Comparison of ENCODE assay signal across 1 cellular context in the genomic region with DNA sequence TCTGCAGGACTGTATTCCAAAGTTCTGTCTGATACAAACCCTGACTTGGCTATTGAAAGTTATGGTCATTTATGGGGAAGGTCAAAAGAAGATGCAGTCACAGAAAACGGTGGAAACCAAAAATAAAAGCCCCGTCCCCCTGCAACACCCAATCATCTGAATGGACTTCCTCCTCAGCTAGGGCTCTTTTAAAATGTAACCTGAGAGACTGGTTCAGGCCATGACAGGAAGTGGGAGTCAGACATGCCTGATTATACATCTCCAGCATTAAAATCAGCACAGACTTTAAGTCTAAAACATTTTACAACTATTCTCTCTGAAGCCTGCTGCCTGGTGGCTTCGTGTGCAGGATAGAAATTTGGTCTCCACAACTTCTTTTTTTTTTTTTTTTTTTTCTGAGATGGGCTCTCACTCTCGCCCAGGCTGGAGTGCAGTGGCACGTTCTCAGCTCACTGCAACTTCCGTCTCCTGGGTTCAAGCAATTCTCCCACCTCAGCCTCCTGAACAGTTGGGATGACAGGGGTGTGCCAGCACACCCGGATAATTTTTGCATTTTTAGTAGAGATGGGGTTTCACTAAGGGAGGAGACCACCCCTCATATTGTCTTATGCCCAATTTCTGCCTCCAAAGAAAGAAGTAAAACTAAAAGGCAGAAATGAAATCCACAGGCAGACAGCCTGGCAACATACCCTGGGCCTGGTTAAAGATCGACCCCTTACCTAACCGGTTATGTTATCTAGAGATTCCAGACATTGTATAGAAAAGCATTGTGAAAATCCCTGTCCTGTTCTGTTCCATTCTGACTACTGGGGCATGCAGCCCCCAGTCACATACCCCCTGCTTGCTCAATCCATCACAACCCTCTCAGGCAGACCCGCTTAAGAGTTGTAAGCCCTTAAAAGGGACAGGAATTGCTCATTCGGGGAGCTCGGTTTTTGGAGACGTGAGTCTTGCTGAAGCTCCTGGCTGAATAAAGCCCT.
TF ChIP-seq lines count a peak whose summit lies in the region.

No MANE protein-coding gene starts in this region.

TF ChIP-seq in K562, 482 proteins besides CTCF, POLR2A, EP300 and RAD21 (continued from another document):
- TF ChIP-seq FOXA3 (CRISPR knock-in tag; conservative IDR thresholded peaks at IDR 0.05 in 1 of 2, IDR thresholded peaks at IDR 0.05 in 1 of 2) (no peak), SRSF7 (optimal IDR thresholded peaks at IDR 0.05; ENCODE audit: low read depth, low read length) (no peak), KDM5B (IDR thresholded peaks at IDR 0.05; ENCODE audit: insufficient replicate concordance, low read depth, low read length) (no peak), TRIM28 (IDR thresholded peaks at IDR 0.05) (no peak), SPI1 (IDR thresholded peaks at IDR 0.05; ENCODE audit: borderline replicate concordance, low read depth, low read length) (peak; percentile 45; the same call in 1 of the 2 replicates), NR2F6 (CRISPR knock-in tag; IDR thresholded peaks at IDR 0.05) (no peak), CBX1 (IDR thresholded peaks at IDR 0.05; ENCODE audit: low read depth) (no peak), MECOM (CRISPR knock-in tag; IDR thresholded peaks at IDR 0.05) (no peak), ZFP30 (CRISPR knock-in tag; IDR thresholded peaks at IDR 0.05; ENCODE audit: borderline replicate concordance) (no peak), GABPA (tag; conservative IDR thresholded peaks at IDR 0.05; ENCODE audit: low read depth) (peak; percentile 33; the same call in 1 of the 2 replicates), SETDB1 (IDR thresholded peaks at IDR 0.05; ENCODE audit: low read length) (no peak), IRF2 (CRISPR knock-in tag; IDR thresholded peaks at IDR 0.05) (no peak), ZNF3 (CRISPR knock-in tag; IDR thresholded peaks at IDR 0.05) (no peak), ZNF197 (CRISPR knock-in tag; IDR thresholded peaks at IDR 0.05; ENCODE audit: low read depth) (no peak), ZNF766 (CRISPR knock-in tag; conservative IDR thresholded peaks at IDR 0.05) (no peak), NFXL1 (CRISPR knock-in tag; IDR thresholded peaks at IDR 0.05) (no peak), NFIC (IDR thresholded peaks at IDR 0.05) (no peak), CBX3 (IDR thresholded peaks at IDR 0.05; ENCODE audit: borderline replicate concordance in 1 of 2, low read length in 2 of 2) (no peak), ZNF561 (CRISPR knock-in tag; conservative IDR thresholded peaks at IDR 0.05) (no peak), ZKSCAN8 (CRISPR knock-in tag; IDR thresholded peaks at IDR 0.05) (no peak)
- TF ChIP-seq, protein P1, sequence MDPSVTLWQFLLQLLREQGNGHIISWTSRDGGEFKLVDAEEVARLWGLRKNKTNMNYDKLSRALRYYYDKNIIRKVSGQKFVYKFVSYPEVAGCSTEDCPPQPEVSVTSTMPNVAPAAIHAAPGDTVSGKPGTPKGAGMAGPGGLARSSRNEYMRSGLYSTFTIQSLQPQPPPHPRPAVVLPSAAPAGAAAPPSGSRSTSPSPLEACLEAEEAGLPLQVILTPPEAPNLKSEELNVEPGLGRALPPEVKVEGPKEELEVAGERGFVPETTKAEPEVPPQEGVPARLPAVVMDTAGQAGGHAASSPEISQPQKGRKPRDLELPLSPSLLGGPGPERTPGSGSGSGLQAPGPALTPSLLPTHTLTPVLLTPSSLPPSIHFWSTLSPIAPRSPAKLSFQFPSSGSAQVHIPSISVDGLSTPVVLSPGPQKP (CRISPR knock-in tag; IDR thresholded peaks at IDR 0.05): no peak
- TF ChIP-seq, protein P2, sequence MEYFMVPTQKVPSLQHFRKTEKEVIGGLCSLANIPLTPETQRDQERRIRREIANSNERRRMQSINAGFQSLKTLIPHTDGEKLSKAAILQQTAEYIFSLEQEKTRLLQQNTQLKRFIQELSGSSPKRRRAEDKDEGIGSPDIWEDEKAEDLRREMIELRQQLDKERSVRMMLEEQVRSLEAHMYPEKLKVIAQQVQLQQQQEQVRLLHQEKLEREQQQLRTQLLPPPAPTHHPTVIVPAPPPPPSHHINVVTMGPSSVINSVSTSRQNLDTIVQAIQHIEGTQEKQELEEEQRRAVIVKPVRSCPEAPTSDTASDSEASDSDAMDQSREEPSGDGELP (CRISPR knock-in tag; IDR thresholded peaks at IDR 0.05; ENCODE audit: borderline replicate concordance): no peak
- TF ChIP-seq, protein P3, sequence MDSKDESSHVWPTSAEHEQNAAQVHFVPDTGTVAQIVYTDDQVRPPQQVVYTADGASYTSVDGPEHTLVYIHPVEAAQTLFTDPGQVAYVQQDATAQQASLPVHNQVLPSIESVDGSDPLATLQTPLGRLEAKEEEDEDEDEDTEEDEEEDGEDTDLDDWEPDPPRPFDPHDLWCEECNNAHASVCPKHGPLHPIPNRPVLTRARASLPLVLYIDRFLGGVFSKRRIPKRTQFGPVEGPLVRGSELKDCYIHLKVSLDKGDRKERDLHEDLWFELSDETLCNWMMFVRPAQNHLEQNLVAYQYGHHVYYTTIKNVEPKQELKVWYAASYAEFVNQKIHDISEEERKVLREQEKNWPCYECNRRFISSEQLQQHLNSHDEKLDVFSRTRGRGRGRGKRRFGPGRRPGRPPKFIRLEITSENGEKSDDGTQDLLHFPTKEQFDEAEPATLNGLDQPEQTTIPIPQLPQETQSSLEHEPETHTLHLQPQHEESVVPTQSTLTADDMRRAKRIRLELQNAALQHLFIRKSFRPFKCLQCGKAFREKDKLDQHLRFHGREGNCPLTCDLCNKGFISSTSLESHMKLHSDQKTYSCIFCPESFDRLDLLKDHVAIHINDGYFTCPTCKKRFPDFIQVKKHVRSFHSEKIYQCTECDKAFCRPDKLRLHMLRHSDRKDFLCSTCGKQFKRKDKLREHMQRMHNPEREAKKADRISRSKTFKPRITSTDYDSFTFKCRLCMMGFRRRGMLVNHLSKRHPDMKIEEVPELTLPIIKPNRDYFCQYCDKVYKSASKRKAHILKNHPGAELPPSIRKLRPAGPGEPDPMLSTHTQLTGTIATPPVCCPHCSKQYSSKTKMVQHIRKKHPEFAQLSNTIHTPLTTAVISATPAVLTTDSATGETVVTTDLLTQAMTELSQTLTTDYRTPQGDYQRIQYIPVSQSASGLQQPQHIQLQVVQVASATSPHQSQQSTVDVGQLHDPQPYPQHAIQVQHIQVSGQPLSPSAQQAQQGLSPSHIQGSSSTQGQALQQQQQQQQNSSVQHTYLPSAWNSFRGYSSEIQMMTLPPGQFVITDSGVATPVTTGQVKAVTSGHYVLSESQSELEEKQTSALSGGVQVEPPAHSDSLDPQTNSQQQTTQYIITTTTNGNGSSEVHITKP (IDR thresholded peaks at IDR 0.05; ENCODE audit: partially characterized antibody): peak; percentile 10
- TF ChIP-seq, protein P4, sequence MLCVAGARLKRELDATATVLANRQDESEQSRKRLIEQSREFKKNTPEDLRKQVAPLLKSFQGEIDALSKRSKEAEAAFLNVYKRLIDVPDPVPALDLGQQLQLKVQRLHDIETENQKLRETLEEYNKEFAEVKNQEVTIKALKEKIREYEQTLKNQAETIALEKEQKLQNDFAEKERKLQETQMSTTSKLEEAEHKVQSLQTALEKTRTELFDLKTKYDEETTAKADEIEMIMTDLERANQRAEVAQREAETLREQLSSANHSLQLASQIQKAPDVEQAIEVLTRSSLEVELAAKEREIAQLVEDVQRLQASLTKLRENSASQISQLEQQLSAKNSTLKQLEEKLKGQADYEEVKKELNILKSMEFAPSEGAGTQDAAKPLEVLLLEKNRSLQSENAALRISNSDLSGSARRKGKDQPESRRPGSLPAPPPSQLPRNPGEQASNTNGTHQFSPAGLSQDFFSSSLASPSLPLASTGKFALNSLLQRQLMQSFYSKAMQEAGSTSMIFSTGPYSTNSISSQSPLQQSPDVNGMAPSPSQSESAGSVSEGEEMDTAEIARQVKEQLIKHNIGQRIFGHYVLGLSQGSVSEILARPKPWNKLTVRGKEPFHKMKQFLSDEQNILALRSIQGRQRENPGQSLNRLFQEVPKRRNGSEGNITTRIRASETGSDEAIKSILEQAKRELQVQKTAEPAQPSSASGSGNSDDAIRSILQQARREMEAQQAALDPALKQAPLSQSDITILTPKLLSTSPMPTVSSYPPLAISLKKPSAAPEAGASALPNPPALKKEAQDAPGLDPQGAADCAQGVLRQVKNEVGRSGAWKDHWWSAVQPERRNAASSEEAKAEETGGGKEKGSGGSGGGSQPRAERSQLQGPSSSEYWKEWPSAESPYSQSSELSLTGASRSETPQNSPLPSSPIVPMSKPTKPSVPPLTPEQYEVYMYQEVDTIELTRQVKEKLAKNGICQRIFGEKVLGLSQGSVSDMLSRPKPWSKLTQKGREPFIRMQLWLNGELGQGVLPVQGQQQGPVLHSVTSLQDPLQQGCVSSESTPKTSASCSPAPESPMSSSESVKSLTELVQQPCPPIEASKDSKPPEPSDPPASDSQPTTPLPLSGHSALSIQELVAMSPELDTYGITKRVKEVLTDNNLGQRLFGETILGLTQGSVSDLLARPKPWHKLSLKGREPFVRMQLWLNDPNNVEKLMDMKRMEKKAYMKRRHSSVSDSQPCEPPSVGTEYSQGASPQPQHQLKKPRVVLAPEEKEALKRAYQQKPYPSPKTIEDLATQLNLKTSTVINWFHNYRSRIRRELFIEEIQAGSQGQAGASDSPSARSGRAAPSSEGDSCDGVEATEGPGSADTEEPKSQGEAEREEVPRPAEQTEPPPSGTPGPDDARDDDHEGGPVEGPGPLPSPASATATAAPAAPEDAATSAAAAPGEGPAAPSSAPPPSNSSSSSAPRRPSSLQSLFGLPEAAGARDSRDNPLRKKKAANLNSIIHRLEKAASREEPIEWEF (CRISPR knock-in tag; IDR thresholded peaks at IDR 0.05): no peak
- TF ChIP-seq, protein P5, sequence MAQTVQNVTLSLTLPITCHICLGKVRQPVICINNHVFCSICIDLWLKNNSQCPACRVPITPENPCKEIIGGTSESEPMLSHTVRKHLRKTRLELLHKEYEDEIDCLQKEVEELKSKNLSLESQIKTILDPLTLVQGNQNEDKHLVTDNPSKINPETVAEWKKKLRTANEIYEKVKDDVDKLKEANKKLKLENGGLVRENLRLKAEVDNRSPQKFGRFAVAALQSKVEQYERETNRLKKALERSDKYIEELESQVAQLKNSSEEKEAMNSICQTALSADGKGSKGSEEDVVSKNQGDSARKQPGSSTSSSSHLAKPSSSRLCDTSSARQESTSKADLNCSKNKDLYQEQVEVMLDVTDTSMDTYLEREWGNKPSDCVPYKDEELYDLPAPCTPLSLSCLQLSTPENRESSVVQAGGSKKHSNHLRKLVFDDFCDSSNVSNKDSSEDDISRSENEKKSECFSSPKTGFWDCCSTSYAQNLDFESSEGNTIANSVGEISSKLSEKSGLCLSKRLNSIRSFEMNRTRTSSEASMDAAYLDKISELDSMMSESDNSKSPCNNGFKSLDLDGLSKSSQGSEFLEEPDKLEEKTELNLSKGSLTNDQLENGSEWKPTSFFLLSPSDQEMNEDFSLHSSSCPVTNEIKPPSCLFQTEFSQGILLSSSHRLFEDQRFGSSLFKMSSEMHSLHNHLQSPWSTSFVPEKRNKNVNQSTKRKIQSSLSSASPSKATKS (CRISPR knock-in tag; IDR thresholded peaks at IDR 0.05): no peak
- TF ChIP-seq, protein P6, sequence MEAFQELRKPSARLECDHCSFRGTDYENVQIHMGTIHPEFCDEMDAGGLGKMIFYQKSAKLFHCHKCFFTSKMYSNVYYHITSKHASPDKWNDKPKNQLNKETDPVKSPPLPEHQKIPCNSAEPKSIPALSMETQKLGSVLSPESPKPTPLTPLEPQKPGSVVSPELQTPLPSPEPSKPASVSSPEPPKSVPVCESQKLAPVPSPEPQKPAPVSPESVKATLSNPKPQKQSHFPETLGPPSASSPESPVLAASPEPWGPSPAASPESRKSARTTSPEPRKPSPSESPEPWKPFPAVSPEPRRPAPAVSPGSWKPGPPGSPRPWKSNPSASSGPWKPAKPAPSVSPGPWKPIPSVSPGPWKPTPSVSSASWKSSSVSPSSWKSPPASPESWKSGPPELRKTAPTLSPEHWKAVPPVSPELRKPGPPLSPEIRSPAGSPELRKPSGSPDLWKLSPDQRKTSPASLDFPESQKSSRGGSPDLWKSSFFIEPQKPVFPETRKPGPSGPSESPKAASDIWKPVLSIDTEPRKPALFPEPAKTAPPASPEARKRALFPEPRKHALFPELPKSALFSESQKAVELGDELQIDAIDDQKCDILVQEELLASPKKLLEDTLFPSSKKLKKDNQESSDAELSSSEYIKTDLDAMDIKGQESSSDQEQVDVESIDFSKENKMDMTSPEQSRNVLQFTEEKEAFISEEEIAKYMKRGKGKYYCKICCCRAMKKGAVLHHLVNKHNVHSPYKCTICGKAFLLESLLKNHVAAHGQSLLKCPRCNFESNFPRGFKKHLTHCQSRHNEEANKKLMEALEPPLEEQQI (IDR thresholded peaks at IDR 0.05): no peak
